Comparison of ENCODE assay signal across 8 cellular contexts in the genomic region with DNA sequence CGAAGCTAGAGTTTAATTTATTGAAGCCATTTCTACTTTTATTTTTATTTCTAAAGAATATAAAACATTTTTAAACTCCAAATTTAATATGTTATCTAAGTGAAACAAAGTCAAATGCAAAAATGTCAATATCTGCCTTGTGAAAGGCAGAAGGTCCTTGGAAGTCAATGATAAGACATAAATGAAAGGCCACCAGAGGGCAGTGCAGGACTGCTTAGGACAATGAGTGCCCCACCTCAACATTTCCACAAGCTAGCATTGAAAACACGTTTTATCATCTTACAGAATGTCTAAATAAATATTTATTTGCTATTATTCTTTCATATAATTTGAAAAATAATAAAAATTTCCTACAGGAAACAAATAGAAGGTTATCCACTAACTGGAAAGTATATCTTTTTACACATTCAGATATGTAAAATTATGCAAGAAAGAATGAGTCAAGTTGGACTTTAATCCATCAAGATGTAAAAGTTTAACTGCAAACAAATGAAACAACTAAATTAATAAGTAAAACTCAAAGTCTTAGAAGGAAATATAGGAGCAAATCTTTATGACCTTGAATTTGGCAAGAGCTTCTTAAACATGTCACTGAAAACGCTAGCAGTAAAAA.
DNase-seq lines count a peak whose midpoint lies in the region; ATAC-seq and TF ChIP-seq lines count a peak whose summit lies in the region.

No MANE protein-coding gene starts in this region.

- no peak overlapping the region for H4K5ac ChIP-seq in H9 (ENCODE audit: insufficient read length, low read depth, low read length)

- no peaks in the 10 kb centered on the region for H3K79me2 ChIP-seq in H9 (ENCODE audit: insufficient read depth, low read length)

- H3K27me3 ChIP-seq in H9 (ENCODE audit: insufficient read depth, low read length): no peaks in the 10 kb centered on the region

- H4K20me1 ChIP-seq in H9 (ENCODE audit: control insufficient read depth, insufficient read depth, insufficient read length): no peaks in the 10 kb centered on the region

- H2BK5ac ChIP-seq in H9 (ENCODE audit: insufficient read length, low read length): no peak overlapping the region

- WGBS in H9 (ENCODE audit: extremely low coverage, insufficient read length, low lambda C conversion rate): no CpG with 5 or more reads among the region's 3 CpGs

- no peak overlapping the region for H3T11ph ChIP-seq in H9 (ENCODE audit: low read length)

- H2AFZ ChIP-seq in H9 (ENCODE audit: low read length): no peak overlapping the region

- H3K4me2 ChIP-seq in H9 (ENCODE audit: insufficient read depth, insufficient read length, low read length): no peak overlapping the region

- H3K4me1 Mint-ChIP-seq in H9: peaks cover 7 to 8% of the 10 kb centered on the region in 2 experiments; a peak in 3 of 4 replicates

- no peak overlapping the region for H3K18ac ChIP-seq in H9 (ENCODE audit: insufficient read length, low read depth, low read length)

- H3K9me3 ChIP-seq in H9 (ENCODE audit: control insufficient read depth, low read depth, low read length): no peaks in the 10 kb centered on the region

- no peak overlapping the region for H3K27ac Mint-ChIP-seq in H9

- TF ChIP-seq CTCF in H9 (conservative IDR thresholded peaks at IDR 0.05): peak; percentile 85

- H2BK20ac ChIP-seq in H9 (ENCODE audit: low read depth, low read length, poor library complexity, severe bottlenecking): no peak overlapping the region

- no peak overlapping the region for H3K4ac ChIP-seq in H9 (ENCODE audit: low read depth, low read length)

- H3K27me3 Mint-ChIP-seq in H9 (ENCODE audit: low read depth): peaks cover 1% of the 10 kb centered on the region; the same call in 1 of the 2 replicates

- H3K4me3 Mint-ChIP-seq in H9: no peak overlapping the region

- no peak overlapping the region for H2BK120ac ChIP-seq in H9 (ENCODE audit: low read depth, low read length, poor library complexity, severe bottlenecking)

- peak; percentile 69 for DNase-seq in EL
- DNase-seq in H9: peak; percentile 52
- peak; percentile 77 for DNase-seq in NCI-H1092 (lab: John Stamatoyannopoulos, UW)
- DNase-seq in SW480 (ENCODE audit: low spot score): peak; percentile 58
- DNase-seq in central memory CD4-positive, alpha-beta T cell: peak; percentile 3
- peak; percentile 74 for DNase-seq in kidney tubule cell (ENCODE audit: low spot score)
- DNase-seq in stimulated activated CD4-positive, alpha-beta T cell treated with anti-CD3 and anti-CD28 coated beads, TNF-alpha, amount 100 ng/mL, for 48 hours (ENCODE audit: low read depth in 3 of 3): peak in 2 of 3 donors; percentile 36 to 40

- H3K9ac ChIP-seq in H9 (ENCODE audit: extremely low read depth, insufficient read length, low read length): no peak overlapping the region

- no peak overlapping the region for H2AK5ac ChIP-seq in H9 (ENCODE audit: insufficient read length, low read length)

- no peak overlapping the region for H4K91ac ChIP-seq in H9 (ENCODE audit: insufficient read length, low read depth, low read length)

- no peak overlapping the region for H3K23ac ChIP-seq in H9 (ENCODE audit: insufficient read length, low read depth, low read length)

- H3K36me3 Mint-ChIP-seq in H9 (ENCODE audit: insufficient read depth in 1 of 3, low read depth in 3 of 3): no peaks in the 10 kb centered on the region; a peak in 1 of 7 replicates

- no peak overlapping the region for H3K56ac ChIP-seq in H9 (ENCODE audit: insufficient read length, low read depth, low read length)

- H3K14ac ChIP-seq in H9 (ENCODE audit: insufficient read depth, low read length): no peak overlapping the region

- H2BK15ac ChIP-seq in H9 (ENCODE audit: low read depth, low read length): no peak overlapping the region

- H2BK12ac ChIP-seq in H9 (ENCODE audit: insufficient read length, low read depth, low read length): no peak overlapping the region

- H3K9me3 Mint-ChIP-seq in H9: no peaks in the 10 kb centered on the region; a peak in 1 of 5 replicates

- no peaks in the 10 kb centered on the region for H3K23me2 ChIP-seq in H9 (ENCODE audit: insufficient read length, low read depth, low read length, poor library complexity, severe bottlenecking)

- H3K27ac ChIP-seq in H9 (ENCODE audit: insufficient read length, low read depth, low read length): no peak overlapping the region

- no peak for ATAC-seq in GM21528 (IDR thresholded peaks at IDR 0.05; ENCODE audit: low FRiP score, unreplicated experiment)

- H3K79me1 ChIP-seq in H9 (ENCODE audit: insufficient read depth, low read depth, low read length, poor library complexity, severe bottlenecking): no peaks in the 10 kb centered on the region

- H4K8ac ChIP-seq in H9 (replicated peaks; ENCODE audit: insufficient read length, low read depth, low read length): no peak overlapping the region

- no peaks in the 10 kb centered on the region for H3K4me1 ChIP-seq in H9 (ENCODE audit: insufficient read depth, low read length)

Comparison
In these comparisons a context has a peak if more than half of its experiments do, and no peak if none do; other contexts are left out.
1. DNase-seq: peak in every context shown above with its lines; median percentile 77 in NCI-H1092; 74 in kidney tubule cell; 69 in EL; 58 in SW480; 52 in H9; 38 in stimulated activated CD4-positive, alpha-beta T cell treated with anti-CD3 and anti-CD28 coated beads, TNF-alpha, amount 100 ng/mL, for 48 hours; 3 in central memory CD4-positive, alpha-beta T cell.